ENCODE assay signal across 14 cellular contexts in the genomic region with DNA sequence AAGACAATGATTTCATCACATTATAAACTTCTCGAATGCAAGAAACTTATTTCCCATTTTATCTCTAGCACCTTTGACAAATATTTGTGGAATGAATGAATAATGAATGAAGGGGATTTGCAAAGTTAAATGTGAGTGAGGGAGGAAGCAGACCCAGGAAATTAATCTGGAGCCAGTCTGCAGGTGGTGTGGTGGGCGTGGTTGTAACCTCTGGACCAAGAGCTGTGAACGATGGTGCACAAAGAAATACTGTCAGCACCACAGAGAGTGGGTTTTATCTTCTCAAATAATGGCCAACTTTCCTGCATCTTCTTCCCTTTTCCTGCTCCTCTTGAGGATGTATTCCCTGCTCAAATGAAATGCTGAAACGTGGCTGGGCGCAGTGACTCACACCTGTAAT.
"Had no signal": no experiment of that assay in that cellular context is flagged by ENCODE, and none has a peak within 500 bp of the region (broad histone marks: within the 10 kb centered on the region; RNA-seq: fewer than 3 reads in every experiment).

No MANE protein-coding gene starts in this region.

- H3K4me3 ChIP-seq: adrenal gland, skin epidermis, thyroid gland, uterus had no signal

- DNase-seq: activated CD4-positive, alpha-beta T cell treated with anti-CD3 and anti-CD28 coated beads, Interleukin-2, amount 50 U/mL, for 1 hour; activated CD8-positive, alpha-beta memory T cell treated with anti-CD3 and anti-CD28 coated beads, Interleukin-2, amount 10 ng/mL, durations not matched to agents 7 days and 5 days; activated naive CD4-positive, alpha-beta T cell treated with anti-CD3 and anti-CD28 coated beads for 36 hours; adrenal gland; caudate nucleus; effector memory CD4-positive, alpha-beta T cell; mesendoderm; retina; T-helper 1 cell; thyroid gland; uterus; WERI-Rb-1 had no signal

- H3K36me3 ChIP-seq: adrenal gland, thyroid gland, uterus, WERI-Rb-1 had no signal

- H3K4me1 ChIP-seq: thyroid gland, uterus had no signal

- ATAC-seq: activated CD8-positive, alpha-beta memory T cell treated with anti-CD3 and anti-CD28 coated beads, Interleukin-2, amount 10 ng/mL, durations not matched to agents 7 days and 5 days had no signal

- H3K4me3 Mint-ChIP-seq: activated CD8-positive, alpha-beta memory T cell treated with anti-CD3 and anti-CD28 coated beads, Interleukin-2, amount 10 ng/mL, durations not matched to agents 7 days and 5 days; activated naive CD4-positive, alpha-beta T cell treated with anti-CD3 and anti-CD28 coated beads for 36 hours; activated T-helper 1 cell treated with anti-CD3 and anti-CD28 coated beads, Interleukin-12 subunit alpha, Interleukin-12 subunit beta, Interleukin-2, Interleukin-4 antibody, amounts not matched to agents 30 ng/mL and 10 ng/mL and 1 ng/mL, durations not matched to agents 14 hours and 24 hours and 36 hours had no signal

- H3K9me3 ChIP-seq: adrenal gland, thyroid gland, uterus had no signal

- H3K27me3 ChIP-seq: adrenal gland, thyroid gland, uterus had no signal

- H3K27ac ChIP-seq: adrenal gland, thyroid gland, uterus, WERI-Rb-1 had no signal

- H3K27ac Mint-ChIP-seq: activated CD8-positive, alpha-beta memory T cell treated with anti-CD3 and anti-CD28 coated beads, Interleukin-2, amount 10 ng/mL, durations not matched to agents 7 days and 5 days; activated naive CD4-positive, alpha-beta T cell treated with anti-CD3 and anti-CD28 coated beads for 36 hours; activated T-helper 1 cell treated with anti-CD3 and anti-CD28 coated beads, Interleukin-12 subunit alpha, Interleukin-12 subunit beta, Interleukin-2, Interleukin-4 antibody, amounts not matched to agents 30 ng/mL and 10 ng/mL and 1 ng/mL, durations not matched to agents 14 hours and 24 hours and 36 hours had no signal
